In genomic region chr10:131035779-131036178, GRCh38 we compare ENCODE assay signal across 23 cellular contexts.
"Had no signal": no experiment of that assay in that cellular context is flagged by ENCODE, and none has a peak within 500 bp of the region (broad histone marks: within the 10 kb centered on the region; RNA-seq: fewer than 3 reads in every experiment).

No MANE protein-coding gene starts in this region.

- H3K4me1 ChIP-seq: esophagus muscularis mucosa, foreskin keratinocyte, heart left ventricle, left lung, lower lobe of right lung, right atrium auricular region, testis, transverse colon had no signal

- H3K9me3 ChIP-seq: esophagus muscularis mucosa, heart left ventricle, left lung, lower lobe of right lung, right atrium auricular region, testis, transverse colon, vagina had no signal

- DNase-seq: activated CD4-positive, alpha-beta T cell treated with anti-CD3 and anti-CD28 coated beads for 36 hours; activated CD4-positive, CD25-positive, alpha-beta regulatory T cell; activated gamma-delta T cell; activated naive CD8-positive, alpha-beta T cell treated with anti-CD3 and anti-CD28 coated beads, Interleukin-2, amount 50 U/mL, for 24 hours; activated T-cell treated with anti-CD3 and anti-CD28 coated beads, Interleukin-2, amount 50 U/mL, for 1 hour; amygdala; caudate nucleus; foreskin keratinocyte; heart left ventricle; left lung; lower lobe of right lung; mesenchymal stem cell; stimulated activated CD4-positive, alpha-beta T cell treated with anti-CD3 and anti-CD28 coated beads, Interleukin-15, amount 100 ng/mL, for 24 hours; stimulated activated naive CD4-positive, alpha-beta T cell treated with Interleukin-2 at 50 U/mL for 16 hours; T-helper 1 cell; testis; transverse colon had no signal

- H3K36me3 ChIP-seq: esophagus muscularis mucosa, heart left ventricle, left lung, lower lobe of right lung, right atrium auricular region, transverse colon, vagina had no signal

- H3K4me3 ChIP-seq: esophagus muscularis mucosa, heart left ventricle, left lung, lower lobe of right lung, right atrium auricular region, testis, transverse colon, vagina had no signal

- H3K27me3 Mint-ChIP-seq: activated CD4-positive, alpha-beta T cell treated with anti-CD3 and anti-CD28 coated beads for 36 hours; activated naive CD4-positive, alpha-beta T cell treated with anti-CD3 and anti-CD28 coated beads, Interleukin-2, amount 50 U/mL, for 24 hours; activated naive CD8-positive, alpha-beta T cell treated with anti-CD3 and anti-CD28 coated beads, Interleukin-2, amount 50 U/mL, for 24 hours had no signal

- H3K27ac Mint-ChIP-seq: activated CD4-positive, alpha-beta T cell treated with anti-CD3 and anti-CD28 coated beads for 36 hours; activated naive CD4-positive, alpha-beta T cell treated with anti-CD3 and anti-CD28 coated beads, Interleukin-2, amount 50 U/mL, for 24 hours; activated naive CD8-positive, alpha-beta T cell treated with anti-CD3 and anti-CD28 coated beads, Interleukin-2, amount 50 U/mL, for 24 hours; activated T-helper 1 cell treated with anti-CD3 and anti-CD28 coated beads, Interleukin-12 subunit alpha, Interleukin-12 subunit beta, Interleukin-2, Interleukin-4 antibody, amounts not matched to agents 30 ng/mL and 10 ng/mL and 1 ng/mL, durations not matched to agents 14 hours and 24 hours and 36 hours; natural killer cell treated with Interleukin-12 subunit alpha and Interleukin-12 subunit beta and Interleukin-15 and Interleukin-18, amount 100 ng/mL, for 72 hours had no signal

- H3K27me3 ChIP-seq: foreskin keratinocyte, right atrium auricular region, testis, transverse colon, vagina had no signal

- H3K27ac ChIP-seq: esophagus muscularis mucosa, foreskin keratinocyte, heart left ventricle, left lung, lower lobe of right lung, right atrium auricular region, testis, transverse colon, vagina had no signal

- ATAC-seq: activated CD4-positive, alpha-beta T cell treated with anti-CD3 and anti-CD28 coated beads for 36 hours; activated naive CD8-positive, alpha-beta T cell treated with anti-CD3 and anti-CD28 coated beads, Interleukin-2, amount 50 U/mL, for 24 hours; foreskin keratinocyte; heart left ventricle; left lung; lower lobe of right lung; natural killer cell treated with Interleukin-12 subunit alpha and Interleukin-12 subunit beta and Interleukin-15 and Interleukin-18, amount 100 ng/mL, for 72 hours had no signal

- H3K9me3 Mint-ChIP-seq: activated naive CD4-positive, alpha-beta T cell treated with anti-CD3 and anti-CD28 coated beads, Interleukin-2, amount 50 U/mL, for 24 hours; activated T-helper 1 cell treated with anti-CD3 and anti-CD28 coated beads, Interleukin-12 subunit alpha, Interleukin-12 subunit beta, Interleukin-2, Interleukin-4 antibody, amounts not matched to agents 30 ng/mL and 10 ng/mL and 1 ng/mL, durations not matched to agents 14 hours and 24 hours and 36 hours; natural killer cell treated with Interleukin-12 subunit alpha and Interleukin-12 subunit beta and Interleukin-15 and Interleukin-18, amount 100 ng/mL, for 72 hours had no signal

- H3K4me1 Mint-ChIP-seq: activated CD4-positive, alpha-beta T cell treated with anti-CD3 and anti-CD28 coated beads for 36 hours; activated naive CD4-positive, alpha-beta T cell treated with anti-CD3 and anti-CD28 coated beads, Interleukin-2, amount 50 U/mL, for 24 hours; activated naive CD8-positive, alpha-beta T cell treated with anti-CD3 and anti-CD28 coated beads, Interleukin-2, amount 50 U/mL, for 24 hours had no signal

- H3K4me3 Mint-ChIP-seq: activated CD4-positive, alpha-beta T cell treated with anti-CD3 and anti-CD28 coated beads for 36 hours; activated naive CD4-positive, alpha-beta T cell treated with anti-CD3 and anti-CD28 coated beads, Interleukin-2, amount 50 U/mL, for 24 hours; activated naive CD8-positive, alpha-beta T cell treated with anti-CD3 and anti-CD28 coated beads, Interleukin-2, amount 50 U/mL, for 24 hours; activated T-helper 1 cell treated with anti-CD3 and anti-CD28 coated beads, Interleukin-12 subunit alpha, Interleukin-12 subunit beta, Interleukin-2, Interleukin-4 antibody, amounts not matched to agents 30 ng/mL and 10 ng/mL and 1 ng/mL, durations not matched to agents 14 hours and 24 hours and 36 hours; natural killer cell treated with Interleukin-12 subunit alpha and Interleukin-12 subunit beta and Interleukin-15 and Interleukin-18, amount 100 ng/mL, for 72 hours had no signal

- H3K36me3 Mint-ChIP-seq: activated naive CD4-positive, alpha-beta T cell treated with anti-CD3 and anti-CD28 coated beads, Interleukin-2, amount 50 U/mL, for 24 hours; natural killer cell treated with Interleukin-12 subunit alpha and Interleukin-12 subunit beta and Interleukin-15 and Interleukin-18, amount 100 ng/mL, for 72 hours had no signal
